28 cellular contexts compared by ENCODE assay signal in genomic region chr12:9329019-9329418, GRCh38.
"Had no signal": no experiment of that assay in that cellular context is flagged by ENCODE, and none has a peak within 500 bp of the region (broad histone marks: within the 10 kb centered on the region; RNA-seq: fewer than 3 reads in every experiment).

No MANE protein-coding gene starts in this region.

- H3K4me3 ChIP-seq: colonic mucosa, coronary artery, dorsolateral prefrontal cortex, esophagus muscularis mucosa, esophagus squamous epithelium, gastrocnemius medialis, gastroesophageal sphincter, heart left ventricle, heart right ventricle had no signal

- FAIRE-seq: colon, endometrium, endothelial cell of umbilical vein, frontal cortex had no signal

- H3K9me3 ChIP-seq: colonic mucosa, esophagus muscularis mucosa, esophagus squamous epithelium, gastrocnemius medialis, gastroesophageal sphincter, heart left ventricle, heart right ventricle had no signal

- H3K4me1 ChIP-seq: colonic mucosa had no signal

- ATAC-seq: effector memory CD8-positive, alpha-beta T cell; esophagus mucosa; foreskin keratinocyte; gastrocnemius medialis; gastroesophageal sphincter; heart left ventricle; heart right ventricle had no signal

- H3K27me3 ChIP-seq: colonic mucosa, dorsolateral prefrontal cortex, esophagus muscularis mucosa, esophagus squamous epithelium, foreskin keratinocyte, gastrocnemius medialis, gastroesophageal sphincter, heart left ventricle had no signal

- DNase-seq: colonic mucosa; cortex of kidney; dermis blood vessel endothelial cell; dorsolateral prefrontal cortex; effector CD4-positive, alpha-beta T cell; effector CD8-positive, alpha-beta T cell; effector memory CD4-positive, alpha-beta T cell; effector memory CD8-positive, alpha-beta T cell; endodermal cell; erythroblast; esophagus squamous epithelium; foreskin fibroblast; foreskin keratinocyte; foreskin melanocyte; gastrocnemius medialis; glutamatergic neuron; head of caudate nucleus; heart left ventricle; heart right ventricle had no signal

- H3K27ac ChIP-seq: colonic mucosa, coronary artery, dorsolateral prefrontal cortex, epithelial cell of prostate, esophagus muscularis mucosa, esophagus squamous epithelium, foreskin keratinocyte, gastrocnemius medialis, gastroesophageal sphincter, heart left ventricle, heart right ventricle had no signal

- H3K36me3 ChIP-seq: colonic mucosa, esophagus muscularis mucosa, esophagus squamous epithelium, gastrocnemius medialis, gastroesophageal sphincter, heart left ventricle, heart right ventricle had no signal
